In the genomic region with DNA sequence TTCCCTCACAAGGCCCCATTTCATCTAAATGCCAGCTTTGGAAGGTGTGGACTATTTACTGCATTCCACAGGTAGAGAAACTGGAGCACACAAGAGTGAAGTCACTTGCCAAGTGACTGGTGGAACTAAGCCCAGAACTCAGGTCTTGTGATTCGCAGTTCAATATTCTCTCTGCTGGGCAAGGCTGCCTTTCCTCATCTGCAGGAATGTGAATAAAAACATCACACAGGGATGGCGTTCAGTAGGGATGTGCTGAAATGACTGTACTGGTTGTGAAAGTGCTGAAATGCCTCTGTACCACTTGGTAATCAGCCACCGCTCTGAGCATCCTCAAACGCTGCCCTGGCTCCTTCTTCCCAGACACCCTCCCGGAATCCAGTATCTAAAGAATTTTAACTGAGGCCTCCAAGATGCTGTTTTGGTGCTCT, we compare ENCODE assay signal across 12 cellular contexts.
DNase-seq lines count a peak whose midpoint lies in the region; ATAC-seq and TF ChIP-seq lines count a peak whose summit lies in the region.
"Had no signal": no experiment of that assay in that cellular context is flagged by ENCODE, and none has a peak within 500 bp of the region (broad histone marks: within the 10 kb centered on the region; RNA-seq: fewer than 3 reads in every experiment).

No MANE protein-coding gene starts in this region.

- TF ChIP-seq CTCF in foreskin fibroblast (IDR thresholded peaks at IDR 0.05; ENCODE audit: low read depth, low read length): no peak

- no peaks in the 10 kb centered on the region for H3K9me3 Mint-ChIP-seq in CD8-positive, alpha-beta memory T cell
- H3K9me3 Mint-ChIP-seq in T-cell: no peaks in the 10 kb centered on the region
- no peaks in the 10 kb centered on the region for H3K9me3 Mint-ChIP-seq in T-helper 2 cell treated with Interferon-gamma antibody and Interleukin-4, amounts not matched to agents 5 μg/mL and 100 μg/mL, for 36 hours
- H3K9me3 Mint-ChIP-seq in activated CD8-positive, alpha-beta memory T cell treated with anti-CD3 and anti-CD28 coated beads, Interleukin-2, amount 10 ng/mL, durations not matched to agents 7 days and 5 days (ENCODE audit: low read depth): no peaks in the 10 kb centered on the region

- peaks cover 0 to 4% (median 0%) of the 10 kb centered on the region in 3 donors for H3K4me1 Mint-ChIP-seq in CD8-positive, alpha-beta memory T cell
- H3K4me1 Mint-ChIP-seq in T-cell: no peaks in the 10 kb centered on the region
- no peaks in the 10 kb centered on the region for H3K4me1 Mint-ChIP-seq in T-helper 2 cell treated with Interferon-gamma antibody and Interleukin-4, amounts not matched to agents 5 μg/mL and 100 μg/mL, for 36 hours (ENCODE audit: low read depth)
- H3K4me1 Mint-ChIP-seq in activated CD8-positive, alpha-beta memory T cell treated with anti-CD3 and anti-CD28 coated beads, Interleukin-2, amount 10 ng/mL, durations not matched to agents 7 days and 5 days: no peaks in the 10 kb centered on the region

- no peaks in the 10 kb centered on the region for H3K27me3 Mint-ChIP-seq in CD8-positive, alpha-beta memory T cell
- no peaks in the 10 kb centered on the region for H3K27me3 Mint-ChIP-seq in T-cell
- no peaks in the 10 kb centered on the region for H3K27me3 Mint-ChIP-seq in T-helper 2 cell treated with Interferon-gamma antibody and Interleukin-4, amounts not matched to agents 5 μg/mL and 100 μg/mL, for 36 hours (ENCODE audit: low read depth)
- H3K27me3 Mint-ChIP-seq in activated CD8-positive, alpha-beta memory T cell treated with anti-CD3 and anti-CD28 coated beads, Interleukin-2, amount 10 ng/mL, durations not matched to agents 7 days and 5 days: no peaks in the 10 kb centered on the region

- H3K27ac Mint-ChIP-seq in CD8-positive, alpha-beta memory T cell: no peak overlapping the region
- no peak overlapping the region for H3K27ac Mint-ChIP-seq in T-cell
- no peak overlapping the region for H3K27ac Mint-ChIP-seq in T-helper 2 cell treated with Interferon-gamma antibody and Interleukin-4, amounts not matched to agents 5 μg/mL and 100 μg/mL, for 36 hours
- H3K27ac Mint-ChIP-seq in activated CD8-positive, alpha-beta memory T cell treated with anti-CD3 and anti-CD28 coated beads, Interleukin-2, amount 10 ng/mL, durations not matched to agents 7 days and 5 days: no peak overlapping the region

- DNase-seq in GM04503 (ENCODE audit: low read depth) (peak; percentile 92), amniotic stem cell (lab: John Stamatoyannopoulos, UW) (peak; percentile 38), foreskin fibroblast (peak; percentile 86 to 89), skeletal muscle cell (ENCODE audit: low read depth) (peak; percentile 73), T-cell (no peak)
- DNase-seq in CD8-positive, alpha-beta memory T cell: no peak
- DNase-seq in T-helper 2 cell treated with Interferon-gamma antibody and Interleukin-4, amounts not matched to agents 5 μg/mL and 100 μg/mL, for 36 hours (ENCODE audit: low spot score): no peak
- DNase-seq in activated CD8-positive, alpha-beta memory T cell treated with anti-CD3 and anti-CD28 coated beads, Interleukin-2, amount 10 ng/mL, durations not matched to agents 7 days and 5 days: no peak
- DNase-seq: COR-L47, erythroblast, NCI-H2171 treated with DMSO at 0.1 percent for 48 hours had no signal

- H3K4me1 ChIP-seq in CD8-positive, alpha-beta memory T cell (ENCODE audit: insufficient read depth, low read length): no peaks in the 10 kb centered on the region

- CTCF ChIA-PET in CD8-positive, alpha-beta memory T cell (lab: Charles Lee): no interaction called here
- CTCF ChIA-PET in T-cell (lab: Charles Lee): interaction anchor here in 1 of 2 donors (0.6 kb wide), 1 partner anchor 208 kb away, joined by 3 read pairs; no protein-coding TSS in a partner anchor
- CTCF ChIA-PET in activated CD8-positive, alpha-beta memory T cell treated with anti-CD3 and anti-CD28 coated beads, Interleukin-2, amount 10 ng/mL, durations not matched to agents 7 days and 5 days (lab: Charles Lee): no interaction called here

- H3K36me3 ChIP-seq in CD8-positive, alpha-beta memory T cell (ENCODE audit: insufficient read depth, low read length): no peaks in the 10 kb centered on the region

- POLR2A ChIA-PET in CD8-positive, alpha-beta memory T cell (lab: Charles Lee): no interaction called here
- POLR2A ChIA-PET in T-cell (lab: Charles Lee): no interaction called here

- H3K27ac ChIP-seq in CD8-positive, alpha-beta memory T cell (ENCODE audit: low read depth, low read length): no peak overlapping the region
- H3K27ac ChIP-seq: KMS-11 had no signal

- no peak overlapping the region for H3K4me3 ChIP-seq in foreskin fibroblast (ENCODE audit: low read depth in 1 of 2, low read length in 2 of 2)
- no peak overlapping the region for H3K4me3 ChIP-seq in skeletal muscle cell (ENCODE audit: low read depth, low read length)
- no peak overlapping the region for H3K4me3 ChIP-seq in CD8-positive, alpha-beta memory T cell (ENCODE audit: low read length)

- no peak for ATAC-seq in T-cell (replicated peaks in 1 of 4)
- ATAC-seq in activated CD8-positive, alpha-beta memory T cell treated with anti-CD3 and anti-CD28 coated beads, Interleukin-2, amount 10 ng/mL, durations not matched to agents 7 days and 5 days: no peak

- peaks cover 0 to 2% (median 0%) of the 10 kb centered on the region in 3 donors for H3K36me3 Mint-ChIP-seq in CD8-positive, alpha-beta memory T cell
- H3K36me3 Mint-ChIP-seq in T-cell: no peaks in the 10 kb centered on the region
- no peaks in the 10 kb centered on the region for H3K36me3 Mint-ChIP-seq in T-helper 2 cell treated with Interferon-gamma antibody and Interleukin-4, amounts not matched to agents 5 μg/mL and 100 μg/mL, for 36 hours (ENCODE audit: low read depth)
- H3K36me3 Mint-ChIP-seq in activated CD8-positive, alpha-beta memory T cell treated with anti-CD3 and anti-CD28 coated beads, Interleukin-2, amount 10 ng/mL, durations not matched to agents 7 days and 5 days: no peaks in the 10 kb centered on the region

- H3K9me3 ChIP-seq in CD8-positive, alpha-beta memory T cell (ENCODE audit: low read length): no peaks in the 10 kb centered on the region

- H3K4me3 Mint-ChIP-seq in CD8-positive, alpha-beta memory T cell: no peak overlapping the region
- H3K4me3 Mint-ChIP-seq in T-cell: no peak overlapping the region
- no peak overlapping the region for H3K4me3 Mint-ChIP-seq in T-helper 2 cell treated with Interferon-gamma antibody and Interleukin-4, amounts not matched to agents 5 μg/mL and 100 μg/mL, for 36 hours
- no peak overlapping the region for H3K4me3 Mint-ChIP-seq in activated CD8-positive, alpha-beta memory T cell treated with anti-CD3 and anti-CD28 coated beads, Interleukin-2, amount 10 ng/mL, durations not matched to agents 7 days and 5 days

- H3K27me3 ChIP-seq in CD8-positive, alpha-beta memory T cell (ENCODE audit: insufficient read depth, low read length, poor library complexity, severe bottlenecking): no peaks in the 10 kb centered on the region

Comparison
In these comparisons a context has a peak if more than half of its experiments do, and no peak if none do; other contexts are left out.
1. DNase-seq: peak in GM04503 (single experiment), amniotic stem cell (single experiment), foreskin fibroblast (2 of 2) and skeletal muscle cell (single experiment); none in CD8-positive, alpha-beta memory T cell (0 of 5), T-cell (0 of 34), T-helper 2 cell treated with Interferon-gamma antibody and Interleukin-4, amounts not matched to agents 5 μg/mL and 100 μg/mL, for 36 hours (single experiment) and activated CD8-positive, alpha-beta memory T cell treated with anti-CD3 and anti-CD28 coated beads, Interleukin-2, amount 10 ng/mL, durations not matched to agents 7 days and 5 days (single experiment).